23 cellular contexts compared by ENCODE assay signal in the genomic region with DNA sequence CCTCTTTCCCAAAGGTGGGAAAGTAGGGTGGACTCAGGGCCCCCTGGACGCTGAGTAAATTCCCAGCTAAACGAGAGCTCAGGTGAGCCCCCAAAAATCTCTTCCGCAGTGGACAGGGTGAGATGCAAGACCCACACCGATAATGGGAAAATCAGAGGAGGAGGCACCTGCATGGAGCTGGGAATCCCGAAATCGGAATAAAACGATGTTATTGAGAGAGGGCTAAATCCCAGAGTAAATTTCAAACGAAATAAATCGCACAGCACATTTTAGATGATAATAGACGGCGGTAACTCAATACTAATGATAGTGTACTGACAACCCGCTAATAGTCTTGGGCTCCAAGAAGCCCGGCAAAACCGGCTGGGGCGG. TPM values are rescaled to one million over a fixed set of nuclear protein-coding genes. Genes with fewer than 3 reads are reported as not detected.
"Had no signal": no experiment of that assay in that cellular context is flagged by ENCODE, and none has a peak within 500 bp of the region (broad histone marks: within the 10 kb centered on the region; RNA-seq: fewer than 3 reads in every experiment).

No MANE protein-coding gene starts in this region.

- DNase-seq: activated CD4-positive, alpha-beta T cell treated with anti-CD3 and anti-CD28 coated beads for 36 hours; activated CD4-positive, alpha-beta T cell treated with anti-CD3 and anti-CD28 coated beads, Interleukin-2, amount 50 U/mL, for 1 hour; activated CD8-positive, alpha-beta memory T cell treated with anti-CD3 and anti-CD28 coated beads, Interleukin-2, amount 50 U/mL, for 4 hours; activated CD8-positive, alpha-beta T cell treated with anti-CD3 and anti-CD28 coated beads for 36 hours; activated effector memory CD4-positive, alpha-beta T cell treated with Interleukin-2 at 50 U/mL for 16 hours; activated naive CD4-positive, alpha-beta T cell; MG63; MV-4-11; NCI-H1105; NCI-H1436; NCI-H1694 treated with DMSO at 0.1 percent for 48 hours; NCI-H226; NCI-H526; SIG-M5; T-cell; T-helper 2 cell had no signal

- H3K36me3 ChIP-seq: breast epithelium, MG63 had no signal

- H3K9me3 Mint-ChIP-seq: activated CD8-positive, alpha-beta T cell treated with anti-CD3 and anti-CD28 coated beads for 36 hours; activated naive CD4-positive, alpha-beta T cell treated with anti-CD3 and anti-CD28 coated beads, Interleukin-2, amount 50 U/mL, for 24 hours; T-cell had no signal

- H3K4me3 Mint-ChIP-seq: activated CD4-positive, alpha-beta T cell treated with anti-CD3 and anti-CD28 coated beads for 36 hours; activated CD8-positive, alpha-beta T cell treated with anti-CD3 and anti-CD28 coated beads for 36 hours; activated naive CD4-positive, alpha-beta T cell treated with anti-CD3 and anti-CD28 coated beads, Interleukin-2, amount 50 U/mL, for 24 hours; T-cell had no signal

- H3K4me1 ChIP-seq: breast epithelium had no signal

- H3K9me3 ChIP-seq: breast epithelium, MG63 had no signal

- H3K4me3 ChIP-seq: breast epithelium, MG63 had no signal

- ATAC-seq: activated CD4-positive, alpha-beta T cell treated with anti-CD3 and anti-CD28 coated beads for 36 hours; activated CD8-positive, alpha-beta T cell treated with anti-CD3 and anti-CD28 coated beads for 36 hours; T-cell had no signal

- H3K27ac Mint-ChIP-seq: activated CD4-positive, alpha-beta T cell treated with anti-CD3 and anti-CD28 coated beads for 36 hours; activated CD8-positive, alpha-beta T cell treated with anti-CD3 and anti-CD28 coated beads for 36 hours had no signal

- H3K27ac ChIP-seq: breast epithelium, VCaP had no signal

RNA-seq across cellular contexts. Expression of gene BARHL1, which starts 3.0 kb away (rescaled TPM):
- total RNA-seq: activated CD4-positive, alpha-beta T cell treated with anti-CD3 and anti-CD28 coated beads for 36 hours; activated CD8-positive, alpha-beta T cell treated with anti-CD3 and anti-CD28 coated beads for 36 hours; aorta; breast epithelium; NCI-H460; OCI-LY7; RPMI7951; T-cell had no signal
- polyA plus RNA-seq: aorta had no signal
